8 cellular contexts compared by ENCODE assay signal in genomic region chr7:65798111-65799075, GRCh38.
DNase-seq lines count a peak whose midpoint lies in the region; ATAC-seq and TF ChIP-seq lines count a peak whose summit lies in the region.

No MANE protein-coding gene starts in this region.

- WGBS in mesenchymal stem cell = 19% methylated on average over 4 of the region's 5 CpGs

- H4K8ac ChIP-seq in mesenchymal stem cell (ENCODE audit: low read length) = peak overlapping the region; percentile 70

- peak; percentile 66 for DNase-seq in activated CD8-positive, alpha-beta memory T cell treated with anti-CD3 and anti-CD28 coated beads, Interleukin-2, amount 10 ng/mL, durations not matched to agents 7 days and 5 days
- DNase-seq in activated CD8-positive, alpha-beta memory T cell treated with anti-CD3 and anti-CD28 coated beads, Interleukin-2, amount 50 U/mL, for 4 hours = no peak
- DNase-seq in PC-3 = peak; percentile 35
- peak; percentile 85 for DNase-seq in mesenchymal stem cell
- no peak for DNase-seq in Peyer's patch
- DNase-seq in G401 (ENCODE audit: low spot score) = no peak
- no peak for DNase-seq in gastrocnemius medialis

- peak overlapping the region; percentile 87 for H2BK15ac ChIP-seq in mesenchymal stem cell (ENCODE audit: low read depth, poor library complexity, severe bottlenecking)

- H3K4ac ChIP-seq in mesenchymal stem cell (ENCODE audit: low read depth in 1 of 2, low read length in 2 of 2) = no peak overlapping the region

- no peak overlapping the region for H2BK5ac ChIP-seq in mesenchymal stem cell (ENCODE audit: low read depth, low read length, poor library complexity, severe bottlenecking)

- POLR2A ChIA-PET in PC-3 (lab: Charles Lee; ENCODE audit: unreplicated experiment) = no interaction called here

- no peaks in the 10 kb centered on the region for H3K79me2 ChIP-seq in PC-3 (ENCODE audit: low read length)

- H3K9ac ChIP-seq in PC-3 (ENCODE audit: low read length) (no peak overlapping the region), mesenchymal stem cell (ENCODE audit: low read length) (no peak overlapping the region)

- H3K36me3 ChIP-seq in PC-3 (ENCODE audit: low read depth, low read length) (0 out of 2 replicates have a peak, but pooled peaks cover 2% of the 10 kb centered on the region), mesenchymal stem cell (ENCODE audit: control insufficient read depth in 1 of 2, insufficient read depth in 2 of 2, low read depth in 1 of 2, low read length in 2 of 2) (peaks cover 0 to 4% of the 10 kb centered on the region in 2 experiments), Peyer's patch (no peaks in the 10 kb centered on the region), gastrocnemius medialis (no peaks in the 10 kb centered on the region)

- H3K4me3 Mint-ChIP-seq in activated CD8-positive, alpha-beta memory T cell treated with anti-CD3 and anti-CD28 coated beads, Interleukin-2, amount 10 ng/mL, durations not matched to agents 7 days and 5 days = peak overlapping the region; percentile 55

- H2BK12ac ChIP-seq in mesenchymal stem cell (ENCODE audit: low read length in 2 of 2) = peak overlapping the region in 1 of 2 experiments; percentile 14

- peak overlapping the region; percentile 89 for H3K27ac Mint-ChIP-seq in activated CD8-positive, alpha-beta memory T cell treated with anti-CD3 and anti-CD28 coated beads, Interleukin-2, amount 10 ng/mL, durations not matched to agents 7 days and 5 days

- H3K9me2 ChIP-seq in PC-3 (replicated peaks; ENCODE audit: low read length) = no peaks in the 10 kb centered on the region

- H3K23ac ChIP-seq in mesenchymal stem cell (ENCODE audit: low read length in 2 of 2) = no peak overlapping the region

- no peak overlapping the region for H3K14ac ChIP-seq in mesenchymal stem cell (ENCODE audit: low read length in 2 of 2)

- H4K91ac ChIP-seq in mesenchymal stem cell (ENCODE audit: low read length) = no peak overlapping the region

- in situ Hi-C loops in G401 (cut with HindIII; ENCODE audit: low sequenced_read_pairs) (no loop called here), gastrocnemius medialis (cut with MboI; ENCODE audit: low sequenced_read_pairs in 4 of 4) (no loop called here)

- H3K4me1 Mint-ChIP-seq in activated CD8-positive, alpha-beta memory T cell treated with anti-CD3 and anti-CD28 coated beads, Interleukin-2, amount 10 ng/mL, durations not matched to agents 7 days and 5 days = peaks cover 39% of the 10 kb centered on the region

- H2AFZ ChIP-seq in PC-3 (ENCODE audit: low read length) (no peak overlapping the region), mesenchymal stem cell (ENCODE audit: low read depth, low read length) (no peak overlapping the region)

- H3K27me3 ChIP-seq in PC-3 (ENCODE audit: low read length) (no peaks in the 10 kb centered on the region), mesenchymal stem cell (ENCODE audit: control insufficient read depth in 1 of 2, insufficient read depth in 1 of 2, low read length in 2 of 2) (no peaks in the 10 kb centered on the region), Peyer's patch (no peaks in the 10 kb centered on the region), gastrocnemius medialis (no peaks in the 10 kb centered on the region)

- no peaks in the 10 kb centered on the region for H4K20me1 ChIP-seq in PC-3 (ENCODE audit: low read length)

- peaks cover 21% of the 10 kb centered on the region for H3K36me3 Mint-ChIP-seq in activated CD8-positive, alpha-beta memory T cell treated with anti-CD3 and anti-CD28 coated beads, Interleukin-2, amount 10 ng/mL, durations not matched to agents 7 days and 5 days

- H3K18ac ChIP-seq in mesenchymal stem cell (ENCODE audit: low read depth in 1 of 2, low read length in 2 of 2) = peak overlapping the region in 1 of 2 experiments; percentile 64

- TF ChIP-seq CTCF in PC-3 (conservative IDR thresholded peaks at IDR 0.05; ENCODE audit: low read depth, low read length) = no peak
- no peak for TF ChIP-seq CTCF in Peyer's patch (IDR thresholded peaks at IDR 0.05)
- TF ChIP-seq CTCF in gastrocnemius medialis (IDR thresholded peaks at IDR 0.05 in 4 of 5, conservative IDR thresholded peaks at IDR 0.05 in 1 of 5) = no peak

- CTCF ChIA-PET in activated CD8-positive, alpha-beta memory T cell treated with anti-CD3 and anti-CD28 coated beads, Interleukin-2, amount 10 ng/mL, durations not matched to agents 7 days and 5 days (lab: Charles Lee) = interaction anchor here (2.3 kb wide), 1 partner anchor 49 kb away, joined by 5 read pairs; no protein-coding TSS in a partner anchor
- CTCF ChIA-PET in PC-3 (lab: Charles Lee) = no interaction called here

- no peaks in the 10 kb centered on the region for H3K9me3 Mint-ChIP-seq in activated CD8-positive, alpha-beta memory T cell treated with anti-CD3 and anti-CD28 coated beads, Interleukin-2, amount 10 ng/mL, durations not matched to agents 7 days and 5 days (ENCODE audit: low read depth)

- BruUV-seq in PC-3 (replicated peaks; lab: Mats Ljungman, UMichigan) = no TSS peak

- H3K4me3 ChIP-seq in PC-3 (ENCODE audit: low read length) = no peak overlapping the region
- H3K4me3 ChIP-seq in mesenchymal stem cell (ENCODE audit: insufficient read depth in 1 of 2, low read depth in 1 of 2, low read length in 2 of 2) = peak overlapping the region in 1 of 2 experiments; percentile 5
- H3K4me3 ChIP-seq in Peyer's patch = no peak overlapping the region
- H3K4me3 ChIP-seq in gastrocnemius medialis = no peak overlapping the region

- H3K9me3 ChIP-seq in PC-3 (ENCODE audit: low read length) (no peaks in the 10 kb centered on the region), mesenchymal stem cell (ENCODE audit: control insufficient read depth, low read length) (no peaks in the 10 kb centered on the region), Peyer's patch (no peaks in the 10 kb centered on the region), gastrocnemius medialis (no peaks in the 10 kb centered on the region)

- H3F3A ChIP-seq in PC-3 (ENCODE audit: low read length, unreplicated experiment) = no peaks in the 10 kb centered on the region

- TF ChIP-seq POLR2A in Peyer's patch (IDR thresholded peaks at IDR 0.05) (no peak), gastrocnemius medialis (IDR thresholded peaks at IDR 0.05) (no peak)

- H3K4me1 ChIP-seq in PC-3 (ENCODE audit: insufficient read depth, low read length) = peaks cover 6% of the 10 kb centered on the region; the same call in 1 of the 2 replicates
- peaks cover 3% of the 10 kb centered on the region for H3K4me1 ChIP-seq in mesenchymal stem cell (ENCODE audit: control insufficient read depth, insufficient read depth, low read depth, low read length)
- H3K4me1 ChIP-seq in Peyer's patch = no peaks in the 10 kb centered on the region
- H3K4me1 ChIP-seq in gastrocnemius medialis = no peaks in the 10 kb centered on the region

- ATAC-seq in activated CD8-positive, alpha-beta memory T cell treated with anti-CD3 and anti-CD28 coated beads, Interleukin-2, amount 10 ng/mL, durations not matched to agents 7 days and 5 days = peak; percentile 99
- ATAC-seq in HG02884 (IDR thresholded peaks at IDR 0.05; ENCODE audit: unreplicated experiment) = peak; percentile 99
- peak; percentile 96 for ATAC-seq in PC-3
- ATAC-seq in gastrocnemius medialis = no peak

- H2BK120ac ChIP-seq in mesenchymal stem cell (ENCODE audit: low read depth, low read length) = peak overlapping the region; percentile 54

- H3K27ac ChIP-seq in PC-3 (ENCODE audit: low read length) (no peak overlapping the region), mesenchymal stem cell (ENCODE audit: low read length, poor library complexity, severe bottlenecking) (peak overlapping the region; percentile 37), Peyer's patch (peak overlapping the region in 1 of 4 donors; percentile 48), gastrocnemius medialis (no peak overlapping the region)

- no peak overlapping the region for H2AK5ac ChIP-seq in mesenchymal stem cell (ENCODE audit: low read length, severe bottlenecking)

- no peaks in the 10 kb centered on the region for H3K79me1 ChIP-seq in mesenchymal stem cell (replicated peaks; ENCODE audit: low read length, poor library complexity, severe bottlenecking)

- intact Hi-C loops in PC-3 (cut with micrococcal nuclease) = no loop called here
- intact Hi-C loops in gastrocnemius medialis (cut with DNase I; ENCODE audit: low total_unique reads) = no loop called here

- H3K4me2 ChIP-seq in PC-3 (ENCODE audit: low read length) (no peak overlapping the region), mesenchymal stem cell (ENCODE audit: low read length, poor library complexity, severe bottlenecking) (no peak overlapping the region)

- H3K27me3 Mint-ChIP-seq in activated CD8-positive, alpha-beta memory T cell treated with anti-CD3 and anti-CD28 coated beads, Interleukin-2, amount 10 ng/mL, durations not matched to agents 7 days and 5 days = no peaks in the 10 kb centered on the region

Comparison
In these comparisons a context has a peak if more than half of its experiments do, and no peak if none do; other contexts are left out.
1. DNase-seq: peak in activated CD8-positive, alpha-beta memory T cell treated with anti-CD3 and anti-CD28 coated beads, Interleukin-2, amount 10 ng/mL, durations not matched to agents 7 days and 5 days (single experiment), PC-3 (single experiment) and mesenchymal stem cell (single experiment); none in activated CD8-positive, alpha-beta memory T cell treated with anti-CD3 and anti-CD28 coated beads, Interleukin-2, amount 50 U/mL, for 4 hours (single experiment), Peyer's patch (0 of 3), G401 (single experiment) and gastrocnemius medialis (0 of 2).
2. ATAC-seq: peak in activated CD8-positive, alpha-beta memory T cell treated with anti-CD3 and anti-CD28 coated beads, Interleukin-2, amount 10 ng/mL, durations not matched to agents 7 days and 5 days (single experiment), HG02884 (single experiment) and PC-3 (single experiment); none in gastrocnemius medialis (0 of 2).